ENCODE assay signal across 1 cellular context in the genomic region with DNA sequence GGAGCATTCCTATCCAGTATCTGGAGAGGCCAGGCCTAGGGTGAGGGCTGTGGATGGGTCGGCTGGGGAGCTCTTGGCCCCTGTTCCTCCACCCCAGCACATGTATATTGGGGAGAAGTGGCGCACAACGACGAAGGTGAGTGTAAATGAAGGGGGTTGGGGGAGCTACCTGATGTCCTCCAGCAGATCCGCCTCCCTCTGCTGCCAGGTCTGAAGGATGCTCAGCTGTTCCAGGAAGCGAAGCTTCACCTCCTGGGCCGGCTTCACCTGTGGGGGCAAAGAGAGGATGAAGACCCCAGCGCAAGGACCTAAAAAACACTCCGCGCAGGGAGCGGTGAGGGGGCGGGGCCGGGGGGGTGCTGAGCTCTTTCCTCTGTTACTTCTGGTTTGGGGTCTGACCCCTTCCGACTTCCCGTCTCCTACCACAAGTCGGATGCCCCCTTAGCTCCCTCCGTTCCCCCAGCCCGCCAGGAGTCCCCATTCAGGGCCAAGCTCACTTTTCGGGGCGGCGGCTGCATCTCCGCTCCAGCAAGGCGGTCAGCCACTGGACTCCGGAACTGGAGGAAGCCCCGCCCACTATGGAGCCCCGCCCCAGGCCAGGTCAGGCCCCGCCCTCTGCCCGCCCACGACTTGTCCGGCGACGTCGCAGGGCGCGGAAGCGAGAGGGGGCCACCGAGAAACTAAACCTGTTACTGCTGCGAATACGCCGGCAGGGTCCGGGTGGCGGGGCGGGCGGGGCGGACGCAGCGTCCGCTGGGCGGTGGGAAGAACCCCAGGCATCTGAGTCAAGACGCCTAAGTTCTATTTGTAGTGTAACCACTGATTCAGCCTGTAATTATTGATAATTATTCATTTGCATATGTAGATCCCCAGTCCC.
TF ChIP-seq lines count a peak whose summit lies in the region.

A gene (minus strand): TSS at position 568 of the 877 bp plus-strand sequence. CDS start 50 bp downstream, at position 518.

TF ChIP-seq in HepG2, 621 proteins besides CTCF, POLR2A, EP300 and RAD21 (continued from another document and continues in another):
- TF ChIP-seq, protein P1, sequence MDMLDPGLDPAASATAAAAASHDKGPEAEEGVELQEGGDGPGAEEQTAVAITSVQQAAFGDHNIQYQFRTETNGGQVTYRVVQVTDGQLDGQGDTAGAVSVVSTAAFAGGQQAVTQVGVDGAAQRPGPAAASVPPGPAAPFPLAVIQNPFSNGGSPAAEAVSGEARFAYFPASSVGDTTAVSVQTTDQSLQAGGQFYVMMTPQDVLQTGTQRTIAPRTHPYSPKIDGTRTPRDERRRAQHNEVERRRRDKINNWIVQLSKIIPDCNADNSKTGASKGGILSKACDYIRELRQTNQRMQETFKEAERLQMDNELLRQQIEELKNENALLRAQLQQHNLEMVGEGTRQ (IDR thresholded peaks at IDR 0.05; ENCODE audit: low read depth, low read length), result no peak
- TF ChIP-seq, protein P1 (CRISPR knock-in tag; IDR thresholded peaks at IDR 0.05; ENCODE audit: borderline replicate concordance), result no peak
- no peak for TF ChIP-seq SP1 (IDR thresholded peaks at IDR 0.05)
- TF ChIP-seq SP1 (CRISPR knock-in tag; IDR thresholded peaks at IDR 0.05), result peak; percentile 83
- no peak for TF ChIP-seq ZBTB21 (CRISPR knock-in tag; IDR thresholded peaks at IDR 0.05)
- no peak for TF ChIP-seq SCMH1 (CRISPR knock-in tag; IDR thresholded peaks at IDR 0.05; ENCODE audit: borderline replicate concordance)
- TF ChIP-seq GZF1 (CRISPR knock-in tag; IDR thresholded peaks at IDR 0.05), result no peak
- no peak for TF ChIP-seq NFRKB (IDR thresholded peaks at IDR 0.05)
- no peak for TF ChIP-seq MYNN (CRISPR knock-in tag; IDR thresholded peaks at IDR 0.05; ENCODE audit: low read depth)
- TF ChIP-seq, protein P2, sequence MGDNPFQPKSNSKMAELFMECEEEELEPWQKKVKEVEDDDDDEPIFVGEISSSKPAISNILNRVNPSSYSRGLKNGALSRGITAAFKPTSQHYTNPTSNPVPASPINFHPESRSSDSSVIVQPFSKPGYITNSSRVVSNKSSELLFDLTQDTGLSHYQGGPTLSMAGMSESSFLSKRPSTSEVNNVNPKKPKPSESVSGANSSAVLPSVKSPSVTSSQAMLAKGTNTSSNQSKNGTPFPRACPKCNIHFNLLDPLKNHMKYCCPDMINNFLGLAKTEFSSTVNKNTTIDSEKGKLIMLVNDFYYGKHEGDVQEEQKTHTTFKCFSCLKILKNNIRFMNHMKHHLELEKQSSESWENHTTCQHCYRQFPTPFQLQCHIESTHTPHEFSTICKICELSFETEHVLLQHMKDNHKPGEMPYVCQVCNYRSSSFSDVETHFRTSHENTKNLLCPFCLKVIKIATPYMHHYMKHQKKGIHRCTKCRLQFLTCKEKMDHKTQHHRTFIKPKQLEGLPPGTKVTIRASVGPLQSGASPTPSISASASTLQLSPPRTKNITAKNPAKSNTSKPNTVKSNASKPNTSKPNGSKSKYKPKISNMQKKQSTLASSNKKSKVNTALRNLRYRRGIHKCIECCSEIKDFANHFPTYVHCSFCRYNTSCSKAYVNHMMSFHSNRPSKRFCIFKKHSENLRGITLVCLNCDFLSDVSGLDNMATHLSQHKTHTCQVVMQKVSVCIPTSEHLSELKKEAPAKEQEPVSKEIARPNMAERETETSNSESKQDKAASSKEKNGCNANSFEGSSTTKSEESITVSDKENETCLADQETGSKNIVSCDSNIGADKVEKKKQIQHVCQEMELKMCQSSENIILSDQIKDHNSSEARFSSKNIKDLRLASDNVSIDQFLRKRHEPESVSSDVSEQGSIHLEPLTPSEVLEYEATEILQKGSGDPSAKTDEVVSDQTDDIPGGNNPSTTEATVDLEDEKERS (CRISPR knock-in tag; IDR thresholded peaks at IDR 0.05), result no peak
- TF ChIP-seq ZNF432 (CRISPR knock-in tag; IDR thresholded peaks at IDR 0.05; ENCODE audit: borderline replicate concordance), result no peak
- TF ChIP-seq ZNF296 (CRISPR knock-in tag; conservative IDR thresholded peaks at IDR 0.05), result 0 out of 2 replicates have a peak, but pooled peaks have one; percentile 43
- no peak for TF ChIP-seq XBP1 (CRISPR knock-in tag; IDR thresholded peaks at IDR 0.05)
- TF ChIP-seq FOSL1 (CRISPR knock-in tag; IDR thresholded peaks at IDR 0.05; ENCODE audit: borderline replicate concordance), result no peak
- no peak for TF ChIP-seq DR1 (CRISPR knock-in tag; IDR thresholded peaks at IDR 0.05)
- TF ChIP-seq, protein P3, sequence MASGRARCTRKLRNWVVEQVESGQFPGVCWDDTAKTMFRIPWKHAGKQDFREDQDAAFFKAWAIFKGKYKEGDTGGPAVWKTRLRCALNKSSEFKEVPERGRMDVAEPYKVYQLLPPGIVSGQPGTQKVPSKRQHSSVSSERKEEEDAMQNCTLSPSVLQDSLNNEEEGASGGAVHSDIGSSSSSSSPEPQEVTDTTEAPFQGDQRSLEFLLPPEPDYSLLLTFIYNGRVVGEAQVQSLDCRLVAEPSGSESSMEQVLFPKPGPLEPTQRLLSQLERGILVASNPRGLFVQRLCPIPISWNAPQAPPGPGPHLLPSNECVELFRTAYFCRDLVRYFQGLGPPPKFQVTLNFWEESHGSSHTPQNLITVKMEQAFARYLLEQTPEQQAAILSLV (CRISPR knock-in tag; IDR thresholded peaks at IDR 0.05; ENCODE audit: borderline replicate concordance), result no peak
- no peak for TF ChIP-seq HNF4A (CRISPR knock-in tag; IDR thresholded peaks at IDR 0.05)
- no peak for TF ChIP-seq ZNF326 (CRISPR knock-in tag; IDR thresholded peaks at IDR 0.05; ENCODE audit: borderline replicate concordance)
- TF ChIP-seq STAG1 (CRISPR knock-in tag; IDR thresholded peaks at IDR 0.05), result no peak
- no peak for TF ChIP-seq ZNF331 (CRISPR knock-in tag; IDR thresholded peaks at IDR 0.05)
- no peak for TF ChIP-seq PLRG1 (conservative IDR thresholded peaks at IDR 0.05)
- TF ChIP-seq, protein P4, sequence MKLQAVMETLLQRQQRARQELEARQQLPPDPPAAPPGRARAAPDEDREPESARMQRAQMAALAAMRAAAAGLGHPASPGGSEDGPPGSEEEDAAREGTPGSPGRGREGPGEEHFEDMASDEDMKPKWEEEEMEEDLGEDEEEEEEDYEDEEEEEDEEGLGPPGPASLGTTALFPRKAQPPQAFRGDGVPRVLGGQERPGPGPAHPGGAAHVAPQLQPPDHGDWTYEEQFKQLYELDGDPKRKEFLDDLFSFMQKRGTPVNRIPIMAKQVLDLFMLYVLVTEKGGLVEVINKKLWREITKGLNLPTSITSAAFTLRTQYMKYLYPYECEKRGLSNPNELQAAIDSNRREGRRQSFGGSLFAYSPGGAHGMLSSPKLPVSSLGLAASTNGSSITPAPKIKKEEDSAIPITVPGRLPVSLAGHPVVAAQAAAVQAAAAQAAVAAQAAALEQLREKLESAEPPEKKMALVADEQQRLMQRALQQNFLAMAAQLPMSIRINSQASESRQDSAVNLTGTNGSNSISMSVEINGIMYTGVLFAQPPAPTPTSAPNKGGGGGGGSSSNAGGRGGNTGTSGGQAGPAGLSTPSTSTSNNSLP (IDR thresholded peaks at IDR 0.05; ENCODE audit: low read depth, low read length), result no peak
- no peak for TF ChIP-seq ZFP36L1 (CRISPR knock-in tag; IDR thresholded peaks at IDR 0.05)
- no peak for TF ChIP-seq ZNF598 (CRISPR knock-in tag; IDR thresholded peaks at IDR 0.05; ENCODE audit: borderline replicate concordance)
- no peak for TF ChIP-seq NONO (IDR thresholded peaks at IDR 0.05)
- no peak for TF ChIP-seq NONO (CRISPR knock-in tag; conservative IDR thresholded peaks at IDR 0.05)
- no peak for TF ChIP-seq PRMT3 (CRISPR knock-in tag; IDR thresholded peaks at IDR 0.05; ENCODE audit: borderline replicate concordance, low read depth)
- no peak for TF ChIP-seq ZNF101 (CRISPR knock-in tag; IDR thresholded peaks at IDR 0.05; ENCODE audit: borderline replicate concordance, low read depth)
- no peak for TF ChIP-seq SAFB2 (CRISPR knock-in tag; IDR thresholded peaks at IDR 0.05; ENCODE audit: borderline replicate concordance, low read depth)
- no peak for TF ChIP-seq ZNF556 (CRISPR knock-in tag; IDR thresholded peaks at IDR 0.05; ENCODE audit: borderline replicate concordance)
- TF ChIP-seq BCL6 (CRISPR knock-in tag; IDR thresholded peaks at IDR 0.05), result no peak; the same call in 1 of the 2 replicates
- no peak for TF ChIP-seq ZNF138 (CRISPR knock-in tag; IDR thresholded peaks at IDR 0.05; ENCODE audit: low read depth)
- no peak for TF ChIP-seq ZNF749 (CRISPR knock-in tag; IDR thresholded peaks at IDR 0.05; ENCODE audit: borderline replicate concordance)
- TF ChIP-seq REL (CRISPR knock-in tag; conservative IDR thresholded peaks at IDR 0.05), result no peak
- TF ChIP-seq, protein P5, sequence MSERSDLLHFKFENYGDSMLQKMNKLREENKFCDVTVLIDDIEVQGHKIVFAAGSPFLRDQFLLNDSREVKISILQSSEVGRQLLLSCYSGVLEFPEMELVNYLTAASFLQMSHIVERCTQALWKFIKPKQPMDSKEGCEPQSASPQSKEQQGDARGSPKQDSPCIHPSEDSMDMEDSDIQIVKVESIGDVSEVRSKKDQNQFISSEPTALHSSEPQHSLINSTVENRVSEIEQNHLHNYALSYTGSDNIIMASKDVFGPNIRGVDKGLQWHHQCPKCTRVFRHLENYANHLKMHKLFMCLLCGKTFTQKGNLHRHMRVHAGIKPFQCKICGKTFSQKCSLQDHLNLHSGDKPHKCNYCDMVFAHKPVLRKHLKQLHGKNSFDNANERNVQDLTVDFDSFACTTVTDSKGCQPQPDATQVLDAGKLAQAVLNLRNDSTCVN (CRISPR knock-in tag; IDR thresholded peaks at IDR 0.05; ENCODE audit: borderline replicate concordance), result no peak
- TF ChIP-seq, protein P6, sequence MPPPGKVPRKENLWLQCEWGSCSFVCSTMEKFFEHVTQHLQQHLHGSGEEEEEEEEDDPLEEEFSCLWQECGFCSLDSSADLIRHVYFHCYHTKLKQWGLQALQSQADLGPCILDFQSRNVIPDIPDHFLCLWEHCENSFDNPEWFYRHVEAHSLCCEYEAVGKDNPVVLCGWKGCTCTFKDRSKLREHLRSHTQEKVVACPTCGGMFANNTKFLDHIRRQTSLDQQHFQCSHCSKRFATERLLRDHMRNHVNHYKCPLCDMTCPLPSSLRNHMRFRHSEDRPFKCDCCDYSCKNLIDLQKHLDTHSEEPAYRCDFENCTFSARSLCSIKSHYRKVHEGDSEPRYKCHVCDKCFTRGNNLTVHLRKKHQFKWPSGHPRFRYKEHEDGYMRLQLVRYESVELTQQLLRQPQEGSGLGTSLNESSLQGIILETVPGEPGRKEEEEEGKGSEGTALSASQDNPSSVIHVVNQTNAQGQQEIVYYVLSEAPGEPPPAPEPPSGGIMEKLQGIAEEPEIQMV (CRISPR knock-in tag; IDR thresholded peaks at IDR 0.05; ENCODE audit: low read depth), result 0 out of 2 replicates have a peak, but pooled peaks have one; percentile 55
- no peak for TF ChIP-seq RFXAP (CRISPR knock-in tag; IDR thresholded peaks at IDR 0.05; ENCODE audit: borderline replicate concordance)
- TF ChIP-seq SYNCRIP (IDR thresholded peaks at IDR 0.05; ENCODE audit: insufficient read depth, low read depth, low read length), result no peak
- no peak for TF ChIP-seq ZMYM4 (CRISPR knock-in tag; IDR thresholded peaks at IDR 0.05)
- TF ChIP-seq ZNF614 (CRISPR knock-in tag; IDR thresholded peaks at IDR 0.05; ENCODE audit: borderline replicate concordance), result no peak
- no peak for TF ChIP-seq MEIS1 (CRISPR knock-in tag; IDR thresholded peaks at IDR 0.05; ENCODE audit: borderline replicate concordance)
- TF ChIP-seq ATAD3A (CRISPR knock-in tag; IDR thresholded peaks at IDR 0.05), result no peak
- TF ChIP-seq, protein P7, sequence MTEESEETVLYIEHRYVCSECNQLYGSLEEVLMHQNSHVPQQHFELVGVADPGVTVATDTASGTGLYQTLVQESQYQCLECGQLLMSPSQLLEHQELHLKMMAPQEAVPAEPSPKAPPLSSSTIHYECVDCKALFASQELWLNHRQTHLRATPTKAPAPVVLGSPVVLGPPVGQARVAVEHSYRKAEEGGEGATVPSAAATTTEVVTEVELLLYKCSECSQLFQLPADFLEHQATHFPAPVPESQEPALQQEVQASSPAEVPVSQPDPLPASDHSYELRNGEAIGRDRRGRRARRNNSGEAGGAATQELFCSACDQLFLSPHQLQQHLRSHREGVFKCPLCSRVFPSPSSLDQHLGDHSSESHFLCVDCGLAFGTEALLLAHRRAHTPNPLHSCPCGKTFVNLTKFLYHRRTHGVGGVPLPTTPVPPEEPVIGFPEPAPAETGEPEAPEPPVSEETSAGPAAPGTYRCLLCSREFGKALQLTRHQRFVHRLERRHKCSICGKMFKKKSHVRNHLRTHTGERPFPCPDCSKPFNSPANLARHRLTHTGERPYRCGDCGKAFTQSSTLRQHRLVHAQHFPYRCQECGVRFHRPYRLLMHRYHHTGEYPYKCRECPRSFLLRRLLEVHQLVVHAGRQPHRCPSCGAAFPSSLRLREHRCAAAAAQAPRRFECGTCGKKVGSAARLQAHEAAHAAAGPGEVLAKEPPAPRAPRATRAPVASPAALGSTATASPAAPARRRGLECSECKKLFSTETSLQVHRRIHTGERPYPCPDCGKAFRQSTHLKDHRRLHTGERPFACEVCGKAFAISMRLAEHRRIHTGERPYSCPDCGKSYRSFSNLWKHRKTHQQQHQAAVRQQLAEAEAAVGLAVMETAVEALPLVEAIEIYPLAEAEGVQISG (CRISPR knock-in tag; IDR thresholded peaks at IDR 0.05), result peak; percentile 43; the same call in 1 of the 2 replicates
- TF ChIP-seq, protein P8, sequence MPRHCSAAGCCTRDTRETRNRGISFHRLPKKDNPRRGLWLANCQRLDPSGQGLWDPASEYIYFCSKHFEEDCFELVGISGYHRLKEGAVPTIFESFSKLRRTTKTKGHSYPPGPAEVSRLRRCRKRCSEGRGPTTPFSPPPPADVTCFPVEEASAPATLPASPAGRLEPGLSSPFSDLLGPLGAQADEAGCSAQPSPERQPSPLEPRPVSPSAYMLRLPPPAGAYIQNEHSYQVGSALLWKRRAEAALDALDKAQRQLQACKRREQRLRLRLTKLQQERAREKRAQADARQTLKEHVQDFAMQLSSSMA (CRISPR knock-in tag; IDR thresholded peaks at IDR 0.05), result no peak
- no peak for TF ChIP-seq PITX1 (CRISPR knock-in tag; IDR thresholded peaks at IDR 0.05)
- TF ChIP-seq, protein P9, sequence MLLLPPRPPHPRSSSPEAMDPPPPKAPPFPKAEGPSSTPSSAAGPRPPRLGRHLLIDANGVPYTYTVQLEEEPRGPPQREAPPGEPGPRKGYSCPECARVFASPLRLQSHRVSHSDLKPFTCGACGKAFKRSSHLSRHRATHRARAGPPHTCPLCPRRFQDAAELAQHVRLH (CRISPR knock-in tag; IDR thresholded peaks at IDR 0.05; ENCODE audit: borderline replicate concordance, low read depth), result no peak
- TF ChIP-seq, protein P10, sequence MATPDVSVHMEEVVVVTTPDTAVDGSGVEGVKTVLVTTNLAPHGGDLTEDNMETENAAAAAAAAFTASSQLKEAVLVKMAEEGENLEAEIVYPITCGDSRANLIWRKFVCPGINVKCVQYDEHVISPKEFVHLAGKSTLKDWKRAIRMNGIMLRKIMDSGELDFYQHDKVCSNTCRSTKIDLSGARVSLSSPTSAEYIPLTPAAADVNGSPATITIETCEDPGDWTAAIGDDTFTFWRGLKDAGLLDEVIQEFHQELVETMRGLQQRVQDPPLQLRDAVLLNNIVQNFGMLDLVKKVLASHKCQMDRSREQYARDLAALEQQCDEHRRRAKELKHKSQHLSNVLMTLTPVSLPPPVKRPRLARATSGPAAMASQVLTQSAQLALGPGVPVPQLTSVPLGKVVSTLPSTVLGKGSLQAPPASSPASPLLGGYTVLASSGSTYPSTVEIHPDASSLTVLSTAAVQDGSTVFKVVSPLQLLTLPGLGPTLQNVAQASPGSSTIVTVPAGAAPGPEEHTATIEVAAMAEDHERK (CRISPR knock-in tag; IDR thresholded peaks at IDR 0.05; ENCODE audit: low read depth), result no peak
